ENCODE assay signal across 26 cellular contexts in the genomic region with DNA sequence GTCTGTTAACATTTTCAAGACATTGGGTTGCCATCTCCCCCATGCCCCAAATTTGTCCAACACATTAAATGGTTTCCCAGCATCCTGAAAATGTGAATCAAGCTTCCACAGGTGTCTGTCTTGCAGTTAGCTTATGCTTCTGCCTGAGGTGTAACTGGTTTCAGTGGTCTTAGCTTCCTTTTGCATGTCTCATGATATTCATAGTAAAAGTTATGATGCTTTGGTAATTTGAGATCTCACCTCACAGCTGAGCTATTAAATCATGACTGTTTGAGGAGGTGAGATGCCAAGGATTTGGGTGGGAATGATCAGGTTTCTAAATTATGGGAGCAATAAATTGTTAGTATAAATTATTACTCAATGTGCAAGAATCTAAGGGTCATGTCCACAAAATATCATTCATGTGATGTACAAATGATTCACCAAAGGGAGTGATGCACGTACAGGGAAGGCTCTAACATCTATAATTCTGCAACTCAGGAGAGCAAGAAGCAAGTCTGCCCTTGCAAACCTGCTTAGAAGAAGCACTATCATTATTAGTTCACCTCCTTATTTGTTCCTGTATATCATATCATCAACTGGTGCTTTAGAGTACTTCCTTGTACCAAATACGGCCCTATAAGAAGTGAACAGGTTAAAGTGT. TPM values are rescaled to one million over a fixed set of nuclear protein-coding genes. Genes with fewer than 3 reads are reported as not detected.
"Had no signal": no experiment of that assay in that cellular context is flagged by ENCODE, and none has a peak within 500 bp of the region (broad histone marks: within the 10 kb centered on the region; RNA-seq: fewer than 3 reads in every experiment).

No MANE protein-coding gene starts in this region.

- H3K36me3 ChIP-seq: gastroesophageal sphincter, heart left ventricle, left lung, ovary, right lobe of liver, thoracic aorta, tibial nerve, upper lobe of left lung had no signal

- H3K4me1 ChIP-seq: gastroesophageal sphincter, heart left ventricle, left lung, psoas muscle, right lobe of liver, tibial nerve, upper lobe of left lung had no signal

- H3K79me2 ChIP-seq: hepatocyte had no signal

- H3K4me3 ChIP-seq: dorsolateral prefrontal cortex, gastroesophageal sphincter, heart left ventricle, hepatocyte, left lung, ovary, psoas muscle, right lobe of liver, smooth muscle cell, thoracic aorta, tibial nerve, upper lobe of left lung had no signal

- H3K9me3 ChIP-seq: gastroesophageal sphincter, left lung, ovary, right lobe of liver, thoracic aorta, upper lobe of left lung had no signal

- DNase-seq: dorsolateral prefrontal cortex; effector CD4-positive, alpha-beta T cell; heart left ventricle; kidney; left cardiac atrium; left lung; mesendoderm; natural killer cell; occipital lobe; ovary; posterior cingulate gyrus; psoas muscle; retina; right lobe of liver; stimulated activated CD4-positive, alpha-beta T cell treated with anti-CD3 and anti-CD28 coated beads, Interleukin-12 subunit alpha, Interleukin-12 subunit beta, amount 100 ng/mL, for 4 hours; stimulated activated CD4-positive, alpha-beta T cell treated with anti-CD3 and anti-CD28 coated beads, Interleukin-1b, Interleukin-23, amount 100 ng/mL, for 48 hours; stimulated activated CD4-positive, alpha-beta T cell treated with anti-CD3 and anti-CD28 coated beads, Interleukin-4, amount 100 ng/mL, for 1 hour; stimulated activated CD8-positive, alpha-beta memory T cell treated with anti-CD3 and anti-CD28 coated beads, Interleukin-4, amount 100 ng/mL, for 48 hours; stimulated activated naive CD8-positive, alpha-beta T cell treated with anti-CD3 and anti-CD28 coated beads, Interleukin-15, Interleukin-2, amounts not matched to agents 100 U/mL and 50 U/mL, for 24 hours; substantia nigra; upper lobe of left lung had no signal

- ATAC-seq: gastroesophageal sphincter; left lung; natural killer cell; psoas muscle; right lobe of liver; stimulated activated naive CD8-positive, alpha-beta T cell treated with anti-CD3 and anti-CD28 coated beads, Interleukin-15, Interleukin-2, amounts not matched to agents 100 U/mL and 50 U/mL, for 24 hours had no signal

- H3K27ac ChIP-seq: dorsolateral prefrontal cortex, gastroesophageal sphincter, heart left ventricle, hepatocyte, left lung, ovary, psoas muscle, right lobe of liver, thoracic aorta, tibial nerve, upper lobe of left lung had no signal

- H2AFZ ChIP-seq: hepatocyte had no signal

- H3K27me3 ChIP-seq: gastroesophageal sphincter, hepatocyte, left lung, ovary, right lobe of liver, tibial nerve, upper lobe of left lung had no signal

RNA-seq across cellular contexts. Expression of gene RAI2, which starts 17.1 kb away (rescaled TPM):
- total RNA-seq: natural killer cell, smooth muscle cell had no signal
